22 cellular contexts compared by ENCODE assay signal in the genomic region with DNA sequence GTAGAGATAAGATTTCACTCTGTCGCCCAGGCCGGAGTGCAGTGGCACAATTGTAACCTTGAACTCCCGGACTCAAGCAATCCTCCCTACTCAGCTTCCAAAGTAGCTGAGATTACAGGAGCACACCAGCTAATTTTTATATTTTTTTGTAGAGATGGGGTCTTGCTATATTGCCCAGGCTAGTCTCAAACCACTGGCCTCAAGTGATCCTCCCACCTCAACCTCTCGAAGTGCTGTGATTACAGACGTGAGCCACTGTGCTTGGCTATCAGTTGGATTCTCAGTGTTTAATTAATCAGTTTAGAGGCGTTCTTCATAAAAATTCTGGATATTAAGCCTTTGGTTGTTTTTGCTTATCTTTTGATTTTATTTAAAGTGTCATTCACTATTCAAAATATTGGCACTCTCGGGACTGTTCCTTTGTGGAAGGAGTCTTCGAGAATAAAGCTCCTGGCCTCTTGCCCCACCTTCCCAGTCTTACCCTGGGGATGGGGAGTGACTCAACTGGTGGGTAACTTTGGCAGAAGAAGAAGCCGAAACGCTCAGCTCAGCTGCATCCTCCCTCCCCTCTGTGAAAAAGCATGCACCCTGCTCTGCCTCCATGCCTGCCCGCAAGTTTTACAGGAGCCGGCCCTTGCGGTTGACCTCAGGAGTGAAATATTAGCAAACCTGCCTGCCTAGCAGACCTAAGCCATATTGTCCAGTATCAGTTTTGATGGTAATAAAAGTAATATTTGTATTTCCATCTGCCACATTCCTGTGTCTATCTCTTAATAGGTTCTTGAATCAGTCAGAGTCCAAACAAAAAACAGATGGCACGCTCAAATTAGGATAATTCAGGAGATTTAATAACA. TPM values are rescaled to one million over a fixed set of nuclear protein-coding genes. Genes with fewer than 3 reads are reported as not detected.
DNase-seq lines count a peak whose midpoint lies in the region; ATAC-seq and TF ChIP-seq lines count a peak whose summit lies in the region.
"Had no signal": no experiment of that assay in that cellular context is flagged by ENCODE, and none has a peak within 500 bp of the region (broad histone marks: within the 10 kb centered on the region; RNA-seq: fewer than 3 reads in every experiment).

No MANE protein-coding gene starts in this region.

- H3K4me1 ChIP-seq in RWPE2 (ENCODE audit: insufficient read depth, poor library complexity, severe bottlenecking) (peaks cover 5% of the 10 kb centered on the region), esophagus muscularis mucosa (no peaks in the 10 kb centered on the region)
- H3K4me1 ChIP-seq: prostate gland, tibial artery had no signal

- TF ChIP-seq EP300 in esophagus muscularis mucosa (IDR thresholded peaks at IDR 0.05) = no peak

- H3K36me3 ChIP-seq in RWPE2 (ENCODE audit: low read depth) (no peaks in the 10 kb centered on the region), esophagus muscularis mucosa (no peaks in the 10 kb centered on the region)
- H3K36me3 ChIP-seq: prostate gland, tibial artery had no signal

- H3K4me3 ChIP-seq in RWPE2 (ENCODE audit: severe bottlenecking) (no peak overlapping the region), fibroblast of pulmonary artery (replicated peaks; ENCODE audit: low read depth, low read length) (no peak overlapping the region), esophagus muscularis mucosa (no peak overlapping the region)
- H3K4me3 ChIP-seq: prostate gland, tibial artery had no signal

- H3K27ac ChIP-seq in RWPE2 (ENCODE audit: poor library complexity, severe bottlenecking) (peak overlapping the region; percentile 10), esophagus muscularis mucosa (replicated peaks in 1 of 4) (no peak overlapping the region)
- H3K27ac ChIP-seq: 22Rv1, epithelial cell of prostate, prostate gland, tibial artery had no signal

- no peaks in the 10 kb centered on the region for H3K9me3 ChIP-seq in RWPE2 (ENCODE audit: severe bottlenecking)
- no peaks in the 10 kb centered on the region for H3K9me3 ChIP-seq in esophagus muscularis mucosa
- H3K9me3 ChIP-seq: prostate gland, tibial artery had no signal

- no peak for TF ChIP-seq POLR2A in esophagus muscularis mucosa (IDR thresholded peaks at IDR 0.05; ENCODE audit: low read depth)

- DNase-seq in NCI-H2171 treated with DMSO at 0.1 percent for 48 hours (lab: John Stamatoyannopoulos, UW) (peak; percentile 26), NCI-H2171 (lab: John Stamatoyannopoulos, UW) (no peak), RWPE2 (ENCODE audit: low spot score) (no peak), fibroblast of pulmonary artery (ENCODE audit: low read depth) (peak; percentile 24), NCI-H1436 (lab: John Stamatoyannopoulos, UW) (no peak), esophagus muscularis mucosa (ENCODE audit: extremely low spot score) (no peak), CD1c-positive myeloid dendritic cell (ENCODE audit: extremely low spot score) (no peak)
- DNase-seq: activated CD8-positive, alpha-beta T cell treated with anti-CD3 and anti-CD28 coated beads for 36 hours; activated naive CD4-positive, alpha-beta T cell treated with Interleukin-2 at 50 U/mL for 16 hours; amygdala; COR-L47; midbrain; NCI-H187; RPMI8226; stimulated activated CD4-positive, alpha-beta T cell treated with anti-CD3 and anti-CD28 coated beads, Interleukin-4, amount 100 ng/mL, for 1 hour; stimulated activated naive CD8-positive, alpha-beta T cell treated with anti-CD3 and anti-CD28 coated beads, Interleukin-15, Interleukin-2, amounts not matched to agents 100 U/mL and 50 U/mL, for 24 hours; tibial artery had no signal

- no peak for ATAC-seq in RWPE2 (ENCODE audit: low read depth)
- ATAC-seq in HG03457 (IDR thresholded peaks at IDR 0.05; ENCODE audit: unreplicated experiment) = no peak
- ATAC-seq: activated CD4-positive, CD25-positive, alpha-beta regulatory T cell treated with anti-CD3 and anti-CD28 coated beads, Interleukin-2, amount 50 U/mL, for 24 hours; activated CD8-positive, alpha-beta T cell treated with anti-CD3 and anti-CD28 coated beads for 36 hours; stimulated activated naive CD8-positive, alpha-beta T cell treated with anti-CD3 and anti-CD28 coated beads, Interleukin-15, Interleukin-2, amounts not matched to agents 100 U/mL and 50 U/mL, for 24 hours had no signal

- 90% methylated on average over 14 of the region's 14 CpGs for WGBS in esophagus muscularis mucosa

- TF ChIP-seq CTCF in RWPE2 (IDR thresholded peaks at IDR 0.05; ENCODE audit: poor library complexity, severe bottlenecking) = no peak
- no peak for TF ChIP-seq CTCF in fibroblast of pulmonary artery (IDR thresholded peaks at IDR 0.05; ENCODE audit: low read length, missing control alignments)
- TF ChIP-seq CTCF in esophagus muscularis mucosa (IDR thresholded peaks at IDR 0.05) = no peak

- H3K27me3 ChIP-seq in RWPE2 (ENCODE audit: insufficient read depth, poor library complexity, severe bottlenecking) (no peaks in the 10 kb centered on the region), esophagus muscularis mucosa (no peaks in the 10 kb centered on the region)
- H3K27me3 ChIP-seq: tibial artery had no signal

- intact Hi-C loops in esophagus muscularis mucosa (cut with DNase I) = no loop called here

RNA-seq across cellular contexts. Expression of a gene that starts 11.3 kb away (rescaled TPM):
- total RNA-seq in esophagus muscularis mucosa = 10 to 100 TPM; 36.3 to 60.5 (median 50.6) TPM

Comparison
In these comparisons a context has a peak if more than half of its experiments do, and no peak if none do; other contexts are left out.
1. DNase-seq: peak in NCI-H2171 treated with DMSO at 0.1 percent for 48 hours (single experiment) and fibroblast of pulmonary artery (single experiment); none in NCI-H2171 (single experiment), RWPE2 (single experiment), NCI-H1436 (single experiment), esophagus muscularis mucosa (single experiment) and CD1c-positive myeloid dendritic cell (single experiment).